13 cellular contexts compared by ENCODE assay signal in genomic region chr11:73387594-73388021, GRCh38. TPM values are rescaled to one million over a fixed set of nuclear protein-coding genes. Genes with fewer than 3 reads are reported as not detected.
DNase-seq lines count a peak whose midpoint lies in the region; ATAC-seq and TF ChIP-seq lines count a peak whose summit lies in the region.
"Had no signal": no experiment of that assay in that cellular context is flagged by ENCODE, and none has a peak within 500 bp of the region (broad histone marks: within the 10 kb centered on the region; RNA-seq: fewer than 3 reads in every experiment).

No MANE protein-coding gene starts in this region.

- in situ Hi-C loops in ACHN (cut with HindIII; ENCODE audit: low pct_ligation_motif_present, low pct_unique_long_range_greater_than_20kb, low sequenced_read_pairs): no loop called here

- H3K9me2 ChIP-seq in Loucy (replicated peaks; ENCODE audit: low read depth, low read length): no peaks in the 10 kb centered on the region

- no peaks in the 10 kb centered on the region for H3F3A ChIP-seq in Loucy (ENCODE audit: low read depth)

- H3K4me2 ChIP-seq in Loucy (ENCODE audit: low read depth, low read length, poor library complexity, severe bottlenecking): peak overlapping the region; percentile 87

- H4K20me1 ChIP-seq in Loucy (ENCODE audit: insufficient read depth, low read length, poor library complexity, severe bottlenecking): peaks cover 43% of the 10 kb centered on the region

- peak overlapping the region; percentile 66 for H3K27ac ChIP-seq in psoas muscle
- H3K27ac ChIP-seq: thoracic aorta had no signal

- intact Hi-C loops in psoas muscle (cut with DNase I): no loop called here

- H3K9ac ChIP-seq in Loucy (ENCODE audit: low read depth, low read length, poor library complexity, severe bottlenecking): peak overlapping the region; percentile 46

- H3K9me3 ChIP-seq in Loucy (ENCODE audit: insufficient read depth, low read depth, low read length) (no peaks in the 10 kb centered on the region), psoas muscle (no peaks in the 10 kb centered on the region)
- H3K9me3 ChIP-seq: thoracic aorta had no signal

- H3K27me3 ChIP-seq in Loucy (ENCODE audit: insufficient read depth, low read length, poor library complexity, severe bottlenecking) (no peaks in the 10 kb centered on the region), psoas muscle (ENCODE audit: insufficient read depth in 3 of 3, low read length in 2 of 3) (no peaks in the 10 kb centered on the region)

- TF ChIP-seq CTCF in Loucy (conservative IDR thresholded peaks at IDR 0.05; ENCODE audit: low read length) (no peak), choroid plexus epithelial cell (conservative IDR thresholded peaks at IDR 0.05; ENCODE audit: low read depth, low read length) (peak; percentile 22), psoas muscle (IDR thresholded peaks at IDR 0.05) (peak; percentile 18)

- H3K4me3 ChIP-seq in Loucy (ENCODE audit: low read length, poor library complexity, severe bottlenecking) (no peak overlapping the region), choroid plexus epithelial cell (ENCODE audit: low read depth, low read length) (no peak overlapping the region), psoas muscle (peak overlapping the region; percentile 0)
- H3K4me3 ChIP-seq: lung, thoracic aorta had no signal

- DNase-seq in NCI-H1092 treated with DMSO at 0.1 percent for 48 hours (lab: John Stamatoyannopoulos, UW) (peak; percentile 53), NCI-H1092 (lab: John Stamatoyannopoulos, UW) (no peak), choroid plexus epithelial cell (ENCODE audit: low read depth) (peak; percentile 39), psoas muscle (peak; percentile 70 to 92), ACHN (no peak)
- DNase-seq in stimulated activated CD4-positive, alpha-beta T cell treated with anti-CD3 and anti-CD28 coated beads, Interleukin-4, amount 100 ng/mL, for 1 hour: no peak
- DNase-seq: activated gamma-delta T cell treated with Interleukin-2 at 50 U/mL for 16 hours, NCI-H510A treated with DMSO at 0.1 percent for 48 hours, T-helper 9 cell had no signal

- WGBS in psoas muscle, 3 donors: 33% methylated on average over 13 of the region's 13 CpGs

- H2AFZ ChIP-seq in Loucy (ENCODE audit: low read length): no peak overlapping the region

- peaks cover 50% of the 10 kb centered on the region for H3K4me1 ChIP-seq in Loucy (ENCODE audit: insufficient read depth, low read length, poor library complexity, severe bottlenecking)
- H3K4me1 ChIP-seq in psoas muscle: peaks cover 76% of the 10 kb centered on the region

- H3K36me3 ChIP-seq in Loucy (ENCODE audit: insufficient read depth, low read length) (peaks cover 28% of the 10 kb centered on the region; the same call in 1 of the 2 replicates), psoas muscle (ENCODE audit: insufficient read depth in 1 of 2, low read depth in 1 of 2) (peaks cover 0 to 18% of the 10 kb centered on the region in 2 donors)
- H3K36me3 ChIP-seq: thoracic aorta had no signal

- ATAC-seq in psoas muscle (peak; percentile 88 to 91 (median 90)), GM19324 (IDR thresholded peaks at IDR 0.05; ENCODE audit: low FRiP score, unreplicated experiment) (no peak)

- H3K79me2 ChIP-seq in Loucy (ENCODE audit: insufficient read depth, low read length): peaks cover 68% of the 10 kb centered on the region

RNA-seq across cellular contexts. Expression of gene RELT, which starts 11.4 kb away (rescaled TPM):
- 10 to 100 TPM in 3 of 4 donors, 1 to 10 TPM in 1; 9.0 to 33.0 (median 17.2) TPM for total RNA-seq in psoas muscle
- 10 to 100 TPM in 2 of 3 donors, 1 to 10 TPM in 1; 4.9 to 15.8 (median 15.5) TPM for polyA plus RNA-seq in psoas muscle

Comparison
In these comparisons a context has a peak if more than half of its experiments do, and no peak if none do; other contexts are left out.
1. DNase-seq: peak in NCI-H1092 treated with DMSO at 0.1 percent for 48 hours (single experiment), choroid plexus epithelial cell (single experiment) and psoas muscle (2 of 2); none in NCI-H1092 (single experiment), stimulated activated CD4-positive, alpha-beta T cell treated with anti-CD3 and anti-CD28 coated beads, Interleukin-4, amount 100 ng/mL, for 1 hour (single experiment) and ACHN (single experiment).